In the genomic region with DNA sequence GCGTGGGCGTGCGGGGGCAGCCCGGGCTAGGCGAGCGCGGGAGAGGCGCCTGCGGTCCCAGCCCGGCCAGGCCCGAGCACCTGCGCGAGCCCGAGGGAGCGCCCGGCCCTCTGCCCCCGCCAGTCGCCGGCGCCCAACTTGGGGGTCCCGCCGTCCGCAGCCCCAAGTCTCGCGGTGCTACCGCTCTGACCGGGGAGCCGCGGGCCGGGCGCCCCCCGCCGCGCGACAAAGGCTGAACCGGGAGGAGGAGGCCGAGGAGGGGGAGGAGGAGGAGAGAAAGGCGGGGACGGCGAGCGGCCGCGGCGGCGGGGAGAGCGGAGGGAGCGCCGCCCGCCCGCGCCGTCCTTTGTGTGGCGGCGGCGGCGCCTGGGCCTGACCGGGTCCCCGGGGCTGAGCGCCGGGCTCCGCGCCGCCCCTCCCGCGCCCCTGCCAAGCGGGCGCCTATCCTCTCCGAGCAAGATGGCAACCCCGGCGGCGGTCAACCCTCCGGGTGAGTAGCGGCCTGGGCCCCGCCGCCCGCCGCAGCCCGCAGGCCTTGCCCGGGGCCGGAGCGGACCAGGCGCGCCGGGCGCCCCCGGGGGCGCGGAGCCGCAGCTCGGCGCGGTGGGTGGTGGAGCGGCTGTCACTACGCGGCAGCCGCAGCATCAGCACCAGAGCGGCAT, we compare ENCODE assay signal across 10 cellular contexts. TPM values are rescaled to one million over a fixed set of nuclear protein-coding genes. Genes with fewer than 3 reads are reported as not detected.
A peak's percentile ranks its signal among the peaks of the same experiment; 100 is the strongest.
DNase-seq lines count a peak whose midpoint lies in the region; ATAC-seq, FAIRE-seq and TF ChIP-seq lines count a peak whose summit lies in the region.
"Had no signal": no experiment of that assay in that cellular context is flagged by ENCODE, and none has a peak within 500 bp of the region (broad histone marks: within the 10 kb centered on the region; RNA-seq: fewer than 3 reads in every experiment).

A gene (plus strand): TSS at position 326 of the 662 bp plus-strand sequence. CDS start 134 bp downstream, at position 460.

- peak within 1 kb of the TSS in 3 of 4 donors; percentile 19 to 79 (median 31) for H3K4me3 Mint-ChIP-seq in IgD-negative memory B cell
- H3K4me3 Mint-ChIP-seq: memory B cell had no signal

- no peak within 1 kb of the TSS for H3K27ac Mint-ChIP-seq in IgD-negative memory B cell
- H3K27ac Mint-ChIP-seq: memory B cell had no signal

- SMC1A ChIA-PET in GM12878 (lab: Charles Lee; ENCODE audit: uncharacterized antibody, unreplicated experiment) = no interaction called here

- H3K4me2 ChIP-seq in BLaER1 (peak within 1 kb of the TSS; percentile 77), GM12878 (ENCODE audit: control insufficient read depth, insufficient read depth) (peak within 1 kb of the TSS; percentile 60; the same call in 1 of the 2 replicates)

- no peak for TF ChIP-seq RAD21 in GM12878 (IDR thresholded peaks at IDR 0.05; ENCODE audit: insufficient read depth, low read depth, low read length)

- POLR2A ChIA-PET in GM12878 (lab: Charles Lee) = no interaction called here

- DNase-seq in GM12878 (ENCODE audit: low read depth, low spot score) (no peak), iPS-NIHi11 (ENCODE audit: low spot score) (peak; percentile 87)
- DNase-seq in stimulated activated naive CD8-positive, alpha-beta T cell treated with anti-CD3 and anti-CD28 coated beads, Interleukin-15, Interleukin-2, amounts not matched to agents 100 U/mL and 50 U/mL, for 24 hours = peak; percentile 2
- DNase-seq in central memory CD4-positive, alpha-beta T cell = no peak

- TF ChIP-seq POLR2A in GM12878 (IDR thresholded peaks at IDR 0.05; ENCODE audit: low read depth, low read length) = no peak

- no peaks in the 10 kb centered on the region for H3K36me3 ChIP-seq in BLaER1
- no peaks in the 10 kb centered on the region for H3K36me3 ChIP-seq in GM12878 (ENCODE audit: control insufficient read depth in 2 of 2, insufficient read depth in 2 of 2, low read length in 1 of 2)

- H2AFZ ChIP-seq in GM12878 (ENCODE audit: control insufficient read depth, low read depth, low read length) = no peak within 1 kb of the TSS

- H3K4me1 Mint-ChIP-seq in IgD-negative memory B cell = peaks cover 4 to 6% (median 4%) of the 10 kb centered on the region in 3 donors
- H3K4me1 Mint-ChIP-seq: memory B cell had no signal

- no peaks in the 10 kb centered on the region for H3K36me3 Mint-ChIP-seq in IgD-negative memory B cell
- H3K36me3 Mint-ChIP-seq: memory B cell had no signal

- H3K4me1 ChIP-seq in BLaER1 (peaks cover 24% of the 10 kb centered on the region), GM12878 (ENCODE audit: control insufficient read depth, insufficient read depth, low read length) (peaks cover 4% of the 10 kb centered on the region)

- peak within 1 kb of the TSS; percentile 79 for H3K4me3 ChIP-seq in BLaER1
- no peak within 1 kb of the TSS for H3K4me3 ChIP-seq in GM12878

- no peak for TF ChIP-seq CTCF in GM12878 (IDR thresholded peaks at IDR 0.05 in 2 of 3, conservative IDR thresholded peaks at IDR 0.05 in 1 of 3; ENCODE audit: control insufficient read depth in 2 of 3, extremely low read depth in 1 of 3, insufficient read depth in 1 of 3, low read depth in 3 of 3, low read length in 3 of 3)

- H3K27me3 ChIP-seq in BLaER1 (peaks cover 20% of the 10 kb centered on the region), GM12878 (replicated peaks in 1 of 2; ENCODE audit: control insufficient read depth in 2 of 2, insufficient read depth in 2 of 2, low read length in 1 of 2) (peaks cover 6 to 16% of the 10 kb centered on the region in 2 experiments)

- in situ Hi-C loops in GM12878 (cut with MboI) = no loop called here

- RAD21 ChIA-PET in GM12878 (lab: Charles Lee; ENCODE audit: unreplicated experiment) = no interaction called here

- TF ChIP-seq EP300 in GM12878 (IDR thresholded peaks at IDR 0.05; ENCODE audit: borderline replicate concordance in 1 of 2, control insufficient read depth in 1 of 2, low read depth in 2 of 2, low read length in 2 of 2) = no peak

- peaks cover 43% of the 10 kb centered on the region for H3K27me3 Mint-ChIP-seq in IgD-negative memory B cell

- H3K9ac ChIP-seq in BLaER1 (peak within 1 kb of the TSS; percentile 85), GM12878 (ENCODE audit: control insufficient read depth, insufficient read depth, low read length) (no peak within 1 kb of the TSS)

- H3K79me2 ChIP-seq in GM12878 (ENCODE audit: control insufficient read depth, insufficient read depth, low read length) = no peaks in the 10 kb centered on the region

- intact Hi-C loops in GM12878 (cut with micrococcal nuclease; ENCODE audit: unreplicated experiment) = no loop called here

- H3K9me3 Mint-ChIP-seq in IgD-negative memory B cell = peaks cover 0 to 4% (median 0%) of the 10 kb centered on the region in 3 donors
- H3K9me3 Mint-ChIP-seq: memory B cell had no signal

- no peak for FAIRE-seq in GM12878 (lab: Jason Lieb, UNC)

- no peak; the same call in 2 of the 3 replicates for ATAC-seq in GM12878
- no peak for ATAC-seq in stimulated activated naive CD8-positive, alpha-beta T cell treated with anti-CD3 and anti-CD28 coated beads, Interleukin-15, Interleukin-2, amounts not matched to agents 100 U/mL and 50 U/mL, for 24 hours
- no peak for ATAC-seq in HG02763 (IDR thresholded peaks at IDR 0.05; ENCODE audit: unreplicated experiment)
- no peak for ATAC-seq in HG03135 (IDR thresholded peaks at IDR 0.05; ENCODE audit: unreplicated experiment)

- H3K27ac ChIP-seq in BLaER1 = peak within 1 kb of the TSS; percentile 89
- H3K27ac ChIP-seq in GM12878 (ENCODE audit: control insufficient read depth, insufficient read depth) = no peak within 1 kb of the TSS
- H3K27ac ChIP-seq: HL-60 had no signal

- no TSS peak for BruUV-seq in GM12878 (replicated peaks; lab: Mats Ljungman, UMichigan)

- 4% methylated on average over 41 of the region's 97 CpGs for WGBS in GM12878 (ENCODE audit: insufficient coverage, insufficient replicate concordance, low lambda C conversion rate, missing lambda C conversion rate)

- CTCF ChIA-PET in GM12878 (lab: Yijun Ruan, JAX) = no interaction called here

- no peaks in the 10 kb centered on the region for H4K20me1 ChIP-seq in BLaER1
- no peaks in the 10 kb centered on the region for H4K20me1 ChIP-seq in GM12878 (ENCODE audit: control insufficient read depth, insufficient read depth)

- H3K9me3 ChIP-seq in BLaER1 (peaks cover 14% of the 10 kb centered on the region), GM12878 (replicated peaks; ENCODE audit: control insufficient read depth, insufficient read depth, low read length) (no peaks in the 10 kb centered on the region; the same call in 2 of the 3 replicates)

TF ChIP-seq in GM12878, 131 proteins besides CTCF, POLR2A, EP300 and RAD21:
- TF ChIP-seq EGR1 (IDR thresholded peaks at IDR 0.05; ENCODE audit: borderline replicate concordance in 1 of 2, low read depth in 2 of 2, low read length in 2 of 2) (0 out of 3 replicates have a peak, but pooled peaks of 1 of the 2 experiments have one; percentile 16), JUND (IDR thresholded peaks at IDR 0.05; ENCODE audit: low read depth, low read length) (no peak), ZSCAN29 (IDR thresholded peaks at IDR 0.05) (no peak), HDAC6 (IDR thresholded peaks at IDR 0.05; ENCODE audit: unreplicated experiment) (no peak), TARDBP (IDR thresholded peaks at IDR 0.05; ENCODE audit: borderline replicate concordance) (no peak)

RNA-seq across cellular contexts. Expression of the gene that starts here (rescaled TPM):
- not detected for polyA plus RNA-seq in IgD-negative memory B cell
- total RNA-seq in GM12878 (2013; cell fraction: nucleolus; rRNA removed) = not detected in 2 replicates
- not detected in 2 replicates for total RNA-seq in GM12878 (2014; rRNA removed)
- not detected in 2 replicates for total RNA-seq in GM12878 (2014; rRNA removed; fragmentation: Illumina TruSeq; extraction: Trizol)
- total RNA-seq in GM12878 (2021) = 0.21 TPM in 1 of 2 replicates, not detected in the other
- polyA plus RNA-seq in GM12878 (2011; ENCODE audit: low read depth) = 0.07 TPM
- 0.06 and 0.07 TPM in 2 replicates for polyA plus RNA-seq in GM12878 (2011; rRNA removed)
- 0.13 TPM in 1 of 2 replicates, not detected in the other for polyA plus RNA-seq in GM12878 (2011; cell fraction: cytosol; rRNA removed)
- 0.04 and 0.10 TPM in 2 replicates for polyA plus RNA-seq in GM12878 (2011; cell fraction: nucleus; rRNA removed)
- 0.22 and 0.72 TPM in 2 replicates for polyA plus RNA-seq in GM12878 (2012)
- 0.07 TPM in 1 of 2 replicates, not detected in the other for polyA plus RNA-seq in GM12878 (2014; fragmentation: Illumina TruSeq; extraction: Trizol)
- under 1 TPM in 1 of 2 experiments, not detected in 1; 0.11 TPM for polyA plus RNA-seq in GM12878 (2014; fragmentation: Nextera tagmentation; extraction: Ambion mirVana)
- polyA plus RNA-seq in GM12878 (2014; rRNA removed) = not detected in 2 replicates
- polyA plus RNA-seq in GM12878 (2016; fragmentation: Nextera tagmentation; extraction: Ambion mirVana) = under 1 TPM in 1 of 2 experiments, not detected in 1; 0.49 TPM
- not detected in 2 replicates for polyA minus RNA-seq in GM12878 (2011; rRNA and poly(A)+ RNA removed)
- not detected in 2 replicates for polyA minus RNA-seq in GM12878 (2011; cell fraction: cytosol; rRNA and poly(A)+ RNA removed)
- not detected in 2 replicates for polyA minus RNA-seq in GM12878 (2011; cell fraction: nucleus; rRNA and poly(A)+ RNA removed)

Comparison
In these comparisons a context has a peak if more than half of its experiments do, and no peak if none do; other contexts are left out.
1. DNase-seq: peak in iPS-NIHi11 (single experiment) and stimulated activated naive CD8-positive, alpha-beta T cell treated with anti-CD3 and anti-CD28 coated beads, Interleukin-15, Interleukin-2, amounts not matched to agents 100 U/mL and 50 U/mL, for 24 hours (single experiment); none in GM12878 (single experiment) and central memory CD4-positive, alpha-beta T cell (single experiment).